8 cellular contexts compared by ENCODE assay signal in genomic region chr6:235763-236360, GRCh38. TPM values are rescaled to one million over a fixed set of nuclear protein-coding genes. Genes with fewer than 3 reads are reported as not detected.
A peak's percentile ranks its signal among the peaks of the same experiment; 100 is the strongest.
DNase-seq lines count a peak whose midpoint lies in the region; ATAC-seq and TF ChIP-seq lines count a peak whose summit lies in the region.

No MANE protein-coding gene starts in this region.

- TF ChIP-seq CTCF in fibroblast of the aortic adventitia (IDR thresholded peaks at IDR 0.05; ENCODE audit: insufficient read depth, low read length): no peak

- peak; percentile 81 for DNase-seq in activated CD4-positive, alpha-beta T cell treated with anti-CD3 and anti-CD28 coated beads for 48 hours
- DNase-seq in fibroblast of the aortic adventitia (ENCODE audit: low read depth) (peak; percentile 71), skeletal muscle cell (ENCODE audit: low read depth) (peak; percentile 42), NCI-H1092 treated with DMSO at 0.1 percent for 48 hours (lab: John Stamatoyannopoulos, UW) (no peak), NCI-H774 (lab: John Stamatoyannopoulos, UW) (no peak), HuH-7.5 (ENCODE audit: low spot score) (no peak)

- ATAC-seq in GM18511 (IDR thresholded peaks at IDR 0.05; ENCODE audit: unreplicated experiment) (peak; percentile 69), HG03159 (IDR thresholded peaks at IDR 0.05; ENCODE audit: unreplicated experiment) (peak; percentile 60)

- H3K4me3 ChIP-seq in fibroblast of the aortic adventitia (ENCODE audit: low read depth, low read length) (peak overlapping the region; percentile 55), skeletal muscle cell (ENCODE audit: low read depth, low read length) (peak overlapping the region; percentile 36)

RNA-seq across cellular contexts. Expression of gene DUSP22, which starts 56.4 kb away (rescaled TPM):
- total RNA-seq in fibroblast of the aortic adventitia (ENCODE audit: low replicate concordance): 17.0 and 18.6 TPM in 2 replicates

Comparison
In these comparisons a context has a peak if more than half of its experiments do, and no peak if none do; other contexts are left out.
1. DNase-seq: peak in activated CD4-positive, alpha-beta T cell treated with anti-CD3 and anti-CD28 coated beads for 48 hours (single experiment), fibroblast of the aortic adventitia (single experiment) and skeletal muscle cell (single experiment); none in NCI-H1092 treated with DMSO at 0.1 percent for 48 hours (single experiment), NCI-H774 (single experiment) and HuH-7.5 (single experiment).